9 cellular contexts compared by ENCODE assay signal in the genomic region with DNA sequence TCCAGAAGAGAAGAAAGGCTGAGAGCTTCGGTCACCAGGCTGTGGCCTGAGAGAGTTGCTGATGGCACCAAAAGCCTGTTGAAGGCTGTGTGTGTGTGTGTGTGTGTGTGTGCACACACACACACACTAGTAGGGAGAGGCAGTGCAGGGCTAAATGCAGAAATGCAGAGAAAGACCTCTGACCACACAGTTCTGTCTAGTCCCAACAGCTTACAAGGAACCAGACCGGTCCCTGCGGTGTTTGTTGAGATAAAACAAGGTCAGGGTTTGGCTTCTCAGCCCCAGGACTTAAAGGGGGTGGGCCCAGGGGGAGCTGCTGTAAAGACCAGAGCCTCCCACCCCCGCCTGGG.
DNase-seq lines count a peak whose midpoint lies in the region; ATAC-seq, FAIRE-seq and TF ChIP-seq lines count a peak whose summit lies in the region.
"Had no signal": no experiment of that assay in that cellular context is flagged by ENCODE, and none has a peak within 500 bp of the region (broad histone marks: within the 10 kb centered on the region; RNA-seq: fewer than 3 reads in every experiment).

No MANE protein-coding gene starts in this region.

- DNase-seq in ELR (ENCODE audit: low read depth) (peak; percentile 15), SW480 (ENCODE audit: low spot score) (peak; percentile 86), fibroblast of villous mesenchyme (ENCODE audit: low read depth) (peak; percentile 93), psoas muscle (no peak), DMS79 (lab: John Stamatoyannopoulos, UW) (no peak), mesenteric fat pad (ENCODE audit: low spot score) (no peak), small intestine (no peak)
- DNase-seq: activated naive CD8-positive, alpha-beta T cell treated with anti-CD3 and anti-CD28 coated beads, Interleukin-2, amount 10 ng/mL, durations not matched to agents 7 days and 5 days had no signal

- no peaks in the 10 kb centered on the region for H3K27me3 ChIP-seq in psoas muscle (ENCODE audit: insufficient read depth in 3 of 3, low read length in 2 of 3)
- no peaks in the 10 kb centered on the region for H3K27me3 ChIP-seq in small intestine (ENCODE audit: control insufficient read depth in 2 of 2, insufficient read depth in 2 of 2, low read length in 2 of 2)

- H3K4me1 ChIP-seq in psoas muscle (peaks cover 74% of the 10 kb centered on the region), small intestine (ENCODE audit: control insufficient read depth in 2 of 2, insufficient read depth in 1 of 2, low read depth in 1 of 2, low read length in 1 of 2) (peaks cover 2% of the 10 kb centered on the region in 2 donors)

- H3K27ac ChIP-seq in psoas muscle (peak overlapping the region; percentile 89), small intestine (ENCODE audit: low read depth in 1 of 2, low read length in 1 of 2) (peak overlapping the region in 1 of 2 donors; percentile 56)

- no peak overlapping the region for H3K4me3 ChIP-seq in fibroblast of villous mesenchyme (ENCODE audit: low read depth, low read length)
- H3K4me3 ChIP-seq in psoas muscle, result no peak overlapping the region
- H3K4me3 ChIP-seq in small intestine (ENCODE audit: low read depth in 1 of 2, low read length in 2 of 2), result no peak overlapping the region

- no peaks in the 10 kb centered on the region for H3K9me3 ChIP-seq in psoas muscle
- no peaks in the 10 kb centered on the region for H3K9me3 ChIP-seq in small intestine (ENCODE audit: control insufficient read depth, low read depth)

- 47 to 57% (median 50%) methylated on average over 4 of the region's 4 CpGs for WGBS in psoas muscle, 3 donors
- 45% methylated on average over 4 of the region's 4 CpGs for WGBS in small intestine, 3 donors

- no peak for TF ChIP-seq CTCF in fibroblast of villous mesenchyme (IDR thresholded peaks at IDR 0.05; ENCODE audit: insufficient read depth, low read depth, low read length)
- no peak for TF ChIP-seq CTCF in psoas muscle (IDR thresholded peaks at IDR 0.05)

- no peak for ATAC-seq in psoas muscle
- no peak for ATAC-seq in HG03342 (IDR thresholded peaks at IDR 0.05; ENCODE audit: unreplicated experiment)

- no peak for FAIRE-seq in small intestine (lab: Jason Lieb, UNC)

- intact Hi-C loops in psoas muscle (cut with DNase I), result loop anchor here in 1 of 2 donors (5.0 kb wide), 1 partner anchor 85 kb away; no protein-coding TSS in a partner anchor

- H3K36me3 ChIP-seq in psoas muscle (ENCODE audit: insufficient read depth in 1 of 2, low read depth in 1 of 2), result peaks cover 0 to 4% of the 10 kb centered on the region in 2 donors
- H3K36me3 ChIP-seq in small intestine (ENCODE audit: control insufficient read depth in 2 of 2, insufficient read depth in 2 of 2, low read length in 2 of 2), result no peaks in the 10 kb centered on the region

Comparison
In these comparisons a context has a peak if more than half of its experiments do, and no peak if none do; other contexts are left out.
1. DNase-seq: peak in ELR (single experiment), SW480 (single experiment) and fibroblast of villous mesenchyme (single experiment); none in psoas muscle (0 of 2), DMS79 (single experiment), mesenteric fat pad (single experiment) and small intestine (single experiment).